Comparison of ENCODE assay signal across 3 cellular contexts in genomic region chr6:124753001-124753400, GRCh38.
"Had no signal": no experiment of that assay in that cellular context is flagged by ENCODE, and none has a peak within 500 bp of the region (broad histone marks: within the 10 kb centered on the region; RNA-seq: fewer than 3 reads in every experiment).

No MANE protein-coding gene starts in this region.

- H3K4me3 ChIP-seq: GM12878 had no signal

- DNase-seq: GDM1, GF-D8 had no signal
